18 cellular contexts compared by ENCODE assay signal in genomic region chr5:159777049-159777448, GRCh38.
"Had no signal": no experiment of that assay in that cellular context is flagged by ENCODE, and none has a peak within 500 bp of the region (broad histone marks: within the 10 kb centered on the region; RNA-seq: fewer than 3 reads in every experiment).

No MANE protein-coding gene starts in this region.

- ATAC-seq: activated CD4-positive, CD25-positive, alpha-beta regulatory T cell treated with anti-CD3 and anti-CD28 coated beads, Interleukin-2, amount 50 U/mL, for 24 hours; left lung; pancreas; stimulated activated effector memory CD8-positive, alpha-beta T cell treated with anti-CD3 and anti-CD28 coated beads, Interleukin-12 subunit alpha, Interleukin-12 subunit beta, amount 100 ng/mL, for 72 hours had no signal

- DNase-seq: activated CD4-positive, alpha-beta T cell treated with anti-CD3 and anti-CD28 coated beads, Interleukin-2, amount 50 U/mL, for 1 hour; activated CD8-positive, alpha-beta memory T cell treated with anti-CD3 and anti-CD28 coated beads for 24 hours; activated gamma-delta T cell treated with Interleukin-2 at 50 U/mL for 16 hours; activated naive CD8-positive, alpha-beta T cell treated with anti-CD3 and anti-CD28 coated beads for 36 hours; dermis blood vessel endothelial cell; kidney; left lung; mammary epithelial cell; naive B cell; pancreas; T-helper 9 cell; thyroid gland had no signal

- H3K4me3 Mint-ChIP-seq: activated naive CD8-positive, alpha-beta T cell treated with anti-CD3 and anti-CD28 coated beads for 36 hours; naive B cell; neural progenitor cell; stimulated activated effector memory CD8-positive, alpha-beta T cell treated with anti-CD3 and anti-CD28 coated beads, Interleukin-12 subunit alpha, Interleukin-12 subunit beta, amount 100 ng/mL, for 72 hours had no signal

- H3K36me3 ChIP-seq: breast epithelium, left lung, neural progenitor cell, pancreas, thyroid gland, vagina had no signal

- H3K36me3 Mint-ChIP-seq: activated naive CD8-positive, alpha-beta T cell treated with anti-CD3 and anti-CD28 coated beads for 36 hours; naive B cell; neural progenitor cell had no signal

- H3K27ac Mint-ChIP-seq: activated naive CD8-positive, alpha-beta T cell treated with anti-CD3 and anti-CD28 coated beads for 36 hours; neural progenitor cell; stimulated activated effector memory CD8-positive, alpha-beta T cell treated with anti-CD3 and anti-CD28 coated beads, Interleukin-12 subunit alpha, Interleukin-12 subunit beta, amount 100 ng/mL, for 72 hours had no signal

- H3K4me2 ChIP-seq: neural progenitor cell had no signal

- H3K4me1 ChIP-seq: pancreas had no signal

- H2AFZ ChIP-seq: neural progenitor cell had no signal

- H3K9me3 Mint-ChIP-seq: activated naive CD8-positive, alpha-beta T cell treated with anti-CD3 and anti-CD28 coated beads for 36 hours; naive B cell had no signal

- H3K9me3 ChIP-seq: breast epithelium, left lung, pancreas, thyroid gland, vagina had no signal

- H3K27me3 ChIP-seq: pancreas, thyroid gland, vagina had no signal

- H3K9ac ChIP-seq: neural progenitor cell had no signal

- H3K4me3 ChIP-seq: breast epithelium, left lung, neural progenitor cell, pancreas, thyroid gland, vagina had no signal

- H3K27ac ChIP-seq: breast epithelium, epithelial cell of prostate, left lung, neural progenitor cell, pancreas, thyroid gland, vagina had no signal
